ENCODE assay signal across 9 cellular contexts in the genomic region with DNA sequence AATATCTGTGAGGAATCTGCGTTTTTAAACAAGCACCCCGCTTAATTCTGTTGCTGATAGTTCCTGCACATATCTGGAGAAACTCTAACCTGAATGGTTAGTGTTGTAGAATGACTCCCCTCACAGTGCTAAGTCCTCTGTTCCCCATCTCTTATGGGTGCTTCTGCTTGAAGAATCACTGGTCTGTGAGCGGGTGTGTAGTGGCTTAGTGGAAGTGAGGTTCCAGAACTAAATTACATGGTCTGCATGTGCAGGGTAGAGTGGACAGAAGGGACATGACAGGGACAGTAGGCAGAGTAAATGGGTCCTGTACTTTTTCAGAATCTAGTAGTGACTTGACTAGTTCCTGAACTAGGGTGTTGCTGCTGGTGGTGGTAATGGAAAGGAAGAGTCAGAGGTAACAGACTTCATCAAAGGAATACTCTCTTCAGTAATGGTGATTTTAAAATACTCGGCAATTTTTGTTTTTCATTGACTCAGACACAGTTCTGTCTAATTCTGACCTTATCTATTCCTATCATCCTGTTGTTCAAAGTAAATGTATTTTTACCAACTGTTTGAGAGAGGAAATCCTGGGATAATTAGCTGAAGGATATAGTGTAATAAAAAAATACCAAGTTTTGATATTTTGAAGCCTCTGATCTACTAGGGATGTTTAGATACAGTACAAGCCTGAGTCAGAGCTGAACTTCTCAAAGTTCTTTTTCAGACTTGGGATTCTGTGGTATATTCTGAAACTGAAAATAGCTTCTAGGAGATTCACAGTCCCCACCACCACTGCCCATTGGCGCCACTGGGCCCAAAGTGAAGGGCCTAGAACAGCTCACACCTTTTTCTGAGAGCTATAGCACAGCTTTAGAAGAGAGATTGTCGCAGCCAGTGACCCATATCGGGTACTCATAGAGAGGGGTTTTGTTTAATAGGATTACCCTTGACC. TPM values are rescaled to one million over a fixed set of nuclear protein-coding genes. Genes with fewer than 3 reads are reported as not detected.
DNase-seq lines count a peak whose midpoint lies in the region; ATAC-seq and TF ChIP-seq lines count a peak whose summit lies in the region.
"Had no signal": no experiment of that assay in that cellular context is flagged by ENCODE, and none has a peak within 500 bp of the region (broad histone marks: within the 10 kb centered on the region; RNA-seq: fewer than 3 reads in every experiment).

No MANE protein-coding gene starts in this region.

- BruUV-seq in Calu3 (replicated peaks; lab: Mats Ljungman, UMichigan) = no TSS peak

- H3K4me3 ChIP-seq in ascending aorta (no peak overlapping the region), Peyer's patch (no peak overlapping the region)

- H3K27ac Mint-ChIP-seq in Calu3 (ENCODE audit: unreplicated experiment) = peak overlapping the region; percentile 22
- peak overlapping the region; percentile 38 for H3K27ac Mint-ChIP-seq in stimulated activated effector memory CD8-positive, alpha-beta T cell treated with anti-CD3 and anti-CD28 coated beads, Interleukin-12 subunit alpha, Interleukin-12 subunit beta, amount 100 ng/mL, for 72 hours

- H3K4me1 Mint-ChIP-seq in Calu3 (ENCODE audit: low read depth, unreplicated experiment) = peaks cover 82% of the 10 kb centered on the region
- peaks cover 32% of the 10 kb centered on the region for H3K4me1 Mint-ChIP-seq in stimulated activated effector memory CD8-positive, alpha-beta T cell treated with anti-CD3 and anti-CD28 coated beads, Interleukin-12 subunit alpha, Interleukin-12 subunit beta, amount 100 ng/mL, for 72 hours

- no peaks in the 10 kb centered on the region for H3K27me3 ChIP-seq in ascending aorta
- no peaks in the 10 kb centered on the region for H3K27me3 ChIP-seq in Peyer's patch

- ATAC-seq in GM19395 (IDR thresholded peaks at IDR 0.05; ENCODE audit: unreplicated experiment) (peak; percentile 94), HG03280 (IDR thresholded peaks at IDR 0.05; ENCODE audit: unreplicated experiment) (peak; percentile 89)
- ATAC-seq in stimulated activated effector memory CD8-positive, alpha-beta T cell treated with anti-CD3 and anti-CD28 coated beads, Interleukin-12 subunit alpha, Interleukin-12 subunit beta, amount 100 ng/mL, for 72 hours = peak; percentile 76
- ATAC-seq: HCT116 had no signal

- intact Hi-C loops in Calu3 (cut with micrococcal nuclease; ENCODE audit: unreplicated experiment) = no loop called here
- intact Hi-C loops in ascending aorta (cut with DNase I) = loop anchor here (5.0 kb wide), 1 partner anchor 38 kb away; no protein-coding TSS in a partner anchor

- H3K4me3 Mint-ChIP-seq in Calu3 (ENCODE audit: low read depth, unreplicated experiment) = no peak overlapping the region
- H3K4me3 Mint-ChIP-seq in stimulated activated effector memory CD8-positive, alpha-beta T cell treated with anti-CD3 and anti-CD28 coated beads, Interleukin-12 subunit alpha, Interleukin-12 subunit beta, amount 100 ng/mL, for 72 hours = peak overlapping the region; percentile 11

- peaks cover 77% of the 10 kb centered on the region for H3K36me3 Mint-ChIP-seq in Calu3 (ENCODE audit: insufficient read depth, unreplicated experiment)
- H3K36me3 Mint-ChIP-seq in stimulated activated effector memory CD8-positive, alpha-beta T cell treated with anti-CD3 and anti-CD28 coated beads, Interleukin-12 subunit alpha, Interleukin-12 subunit beta, amount 100 ng/mL, for 72 hours = no peaks in the 10 kb centered on the region

- H3K9me3 ChIP-seq in ascending aorta (no peaks in the 10 kb centered on the region), Peyer's patch (no peaks in the 10 kb centered on the region)

- CTCF ChIA-PET in Calu3 (lab: Charles Lee) = no interaction called here

- peaks cover 9 to 34% of the 10 kb centered on the region in 2 donors for H3K4me1 ChIP-seq in ascending aorta
- peaks cover 0 to 38% (median 0%) of the 10 kb centered on the region in 4 donors for H3K4me1 ChIP-seq in Peyer's patch

- H3K27ac ChIP-seq in ascending aorta (peak overlapping the region; percentile 44 to 58), Peyer's patch (peak overlapping the region in 1 of 4 donors; percentile 38)

- DNase-seq in Calu3 (no peak), ascending aorta (ENCODE audit: low spot score in 2 of 2) (no peak), Peyer's patch (no peak), HuH-7 (ENCODE audit: low spot score) (no peak)
- DNase-seq in stimulated activated effector memory CD8-positive, alpha-beta T cell treated with anti-CD3 and anti-CD28 coated beads, Interleukin-12 subunit alpha, Interleukin-12 subunit beta, amount 100 ng/mL, for 72 hours (ENCODE audit: low spot score in 2 of 2) = no peak
- DNase-seq in activated CD8-positive, alpha-beta memory T cell treated with anti-CD3 and anti-CD28 coated beads, Interleukin-2, amount 50 U/mL, for 4 hours = no peak

- TF ChIP-seq CTCF in Calu3 (IDR thresholded peaks at IDR 0.05; ENCODE audit: unreplicated experiment) (no peak), ascending aorta (IDR thresholded peaks at IDR 0.05) (no peak), Peyer's patch (IDR thresholded peaks at IDR 0.05) (no peak)

- TF ChIP-seq POLR2A in Peyer's patch (IDR thresholded peaks at IDR 0.05) = no peak

- H3K36me3 ChIP-seq in ascending aorta (no peaks in the 10 kb centered on the region), Peyer's patch (no peaks in the 10 kb centered on the region)

- no peaks in the 10 kb centered on the region for H3K9me3 Mint-ChIP-seq in Calu3 (ENCODE audit: low read depth, unreplicated experiment)
- H3K9me3 Mint-ChIP-seq in stimulated activated effector memory CD8-positive, alpha-beta T cell treated with anti-CD3 and anti-CD28 coated beads, Interleukin-12 subunit alpha, Interleukin-12 subunit beta, amount 100 ng/mL, for 72 hours = no peaks in the 10 kb centered on the region

- H3K27me3 Mint-ChIP-seq in Calu3 (ENCODE audit: unreplicated experiment) = no peaks in the 10 kb centered on the region

RNA-seq across cellular contexts. Expression of a gene that starts 55.5 kb away (rescaled TPM):
- total RNA-seq in Calu3 (2022) (345 and 453 TPM in 2 replicates), ascending aorta (54.9 TPM), Peyer's patch (10 to 100 TPM; 28.7 to 74.3 (median 54.6) TPM)
